Comparison of ENCODE assay signal across 1 cellular context in the genomic region with DNA sequence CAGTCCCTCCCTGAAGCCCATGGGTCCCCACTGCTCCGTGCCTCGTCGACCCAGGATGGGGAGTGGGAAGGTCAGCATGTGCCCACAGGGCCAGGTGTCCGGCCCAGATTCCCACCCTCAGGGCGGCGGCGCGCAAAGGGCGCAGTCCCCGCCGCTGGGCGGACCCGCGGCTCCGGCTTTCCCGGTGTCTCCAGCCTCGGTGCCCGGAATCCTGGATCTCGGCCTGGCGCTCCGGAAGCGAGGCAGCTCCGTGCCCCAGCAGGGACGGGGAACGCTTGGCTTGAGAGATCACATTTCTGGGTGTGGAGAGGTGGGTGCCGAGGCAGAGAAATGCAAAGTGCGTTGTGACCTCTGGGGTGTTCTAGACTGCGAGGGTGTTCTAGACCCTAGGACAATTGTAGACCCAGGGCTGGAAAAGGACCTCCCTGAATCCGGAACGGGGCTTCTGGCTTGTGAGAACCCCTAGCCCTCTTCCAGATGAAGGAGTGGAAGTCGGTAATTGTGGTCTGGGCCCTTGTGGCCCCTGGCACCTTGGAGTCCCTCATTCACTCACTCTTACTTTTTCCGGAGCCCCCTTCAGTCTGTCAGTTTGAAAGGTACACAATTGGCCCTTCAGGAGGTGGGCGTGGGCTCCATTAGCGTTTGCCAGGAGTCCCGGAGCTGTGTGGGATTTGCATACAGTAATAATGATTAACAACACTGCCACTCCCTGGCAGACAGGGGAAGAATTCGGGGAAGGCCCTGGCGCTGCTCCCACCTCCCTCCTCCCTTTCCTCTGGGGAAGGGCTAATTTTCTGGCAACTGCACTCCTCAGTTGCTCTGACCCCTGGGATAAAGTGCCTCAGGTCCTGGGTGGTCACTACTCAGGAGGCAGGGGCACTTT.
TF ChIP-seq lines count a peak whose summit lies in the region.

No MANE protein-coding gene starts in this region.

TF ChIP-seq in WTC11, 78 proteins besides CTCF, POLR2A, EP300 and RAD21 (continued from another document):
- TF ChIP-seq, protein P1, sequence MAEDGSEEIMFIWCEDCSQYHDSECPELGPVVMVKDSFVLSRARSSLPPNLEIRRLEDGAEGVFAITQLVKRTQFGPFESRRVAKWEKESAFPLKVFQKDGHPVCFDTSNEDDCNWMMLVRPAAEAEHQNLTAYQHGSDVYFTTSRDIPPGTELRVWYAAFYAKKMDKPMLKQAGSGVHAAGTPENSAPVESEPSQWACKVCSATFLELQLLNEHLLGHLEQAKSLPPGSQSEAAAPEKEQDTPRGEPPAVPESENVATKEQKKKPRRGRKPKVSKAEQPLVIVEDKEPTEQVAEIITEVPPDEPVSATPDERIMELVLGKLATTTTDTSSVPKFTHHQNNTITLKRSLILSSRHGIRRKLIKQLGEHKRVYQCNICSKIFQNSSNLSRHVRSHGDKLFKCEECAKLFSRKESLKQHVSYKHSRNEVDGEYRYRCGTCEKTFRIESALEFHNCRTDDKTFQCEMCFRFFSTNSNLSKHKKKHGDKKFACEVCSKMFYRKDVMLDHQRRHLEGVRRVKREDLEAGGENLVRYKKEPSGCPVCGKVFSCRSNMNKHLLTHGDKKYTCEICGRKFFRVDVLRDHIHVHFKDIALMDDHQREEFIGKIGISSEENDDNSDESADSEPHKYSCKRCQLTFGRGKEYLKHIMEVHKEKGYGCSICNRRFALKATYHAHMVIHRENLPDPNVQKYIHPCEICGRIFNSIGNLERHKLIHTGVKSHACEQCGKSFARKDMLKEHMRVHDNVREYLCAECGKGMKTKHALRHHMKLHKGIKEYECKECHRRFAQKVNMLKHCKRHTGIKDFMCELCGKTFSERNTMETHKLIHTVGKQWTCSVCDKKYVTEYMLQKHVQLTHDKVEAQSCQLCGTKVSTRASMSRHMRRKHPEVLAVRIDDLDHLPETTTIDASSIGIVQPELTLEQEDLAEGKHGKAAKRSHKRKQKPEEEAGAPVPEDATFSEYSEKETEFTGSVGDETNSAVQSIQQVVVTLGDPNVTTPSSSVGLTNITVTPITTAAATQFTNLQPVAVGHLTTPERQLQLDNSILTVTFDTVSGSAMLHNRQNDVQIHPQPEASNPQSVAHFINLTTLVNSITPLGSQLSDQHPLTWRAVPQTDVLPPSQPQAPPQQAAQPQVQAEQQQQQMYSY (CRISPR knock-in tag; IDR thresholded peaks at IDR 0.05) = peak; percentile 19; the same call in 1 of the 2 replicates
- no peak for TF ChIP-seq GTF2I (CRISPR knock-in tag; conservative IDR thresholded peaks at IDR 0.05)
- no peak for TF ChIP-seq SMAD3 (CRISPR knock-in tag; IDR thresholded peaks at IDR 0.05; ENCODE audit: borderline replicate concordance)
- TF ChIP-seq GRHL2 (CRISPR knock-in tag; IDR thresholded peaks at IDR 0.05; ENCODE audit: insufficient replicate concordance, severe bottlenecking) = no peak
- TF ChIP-seq MXD4 (CRISPR knock-in tag; IDR thresholded peaks at IDR 0.05; ENCODE audit: borderline replicate concordance) = 0 out of 2 replicates have a peak, but pooled peaks have one; percentile 16
- no peak for TF ChIP-seq NR3C1 (CRISPR knock-in tag; conservative IDR thresholded peaks at IDR 0.05; ENCODE audit: low read depth)
- TF ChIP-seq, protein P2, sequence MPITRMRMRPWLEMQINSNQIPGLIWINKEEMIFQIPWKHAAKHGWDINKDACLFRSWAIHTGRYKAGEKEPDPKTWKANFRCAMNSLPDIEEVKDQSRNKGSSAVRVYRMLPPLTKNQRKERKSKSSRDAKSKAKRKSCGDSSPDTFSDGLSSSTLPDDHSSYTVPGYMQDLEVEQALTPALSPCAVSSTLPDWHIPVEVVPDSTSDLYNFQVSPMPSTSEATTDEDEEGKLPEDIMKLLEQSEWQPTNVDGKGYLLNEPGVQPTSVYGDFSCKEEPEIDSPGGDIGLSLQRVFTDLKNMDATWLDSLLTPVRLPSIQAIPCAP (CRISPR knock-in tag; IDR thresholded peaks at IDR 0.05) = 0 out of 2 replicates have a peak, but pooled peaks have one; percentile 31
- TF ChIP-seq, protein P3, sequence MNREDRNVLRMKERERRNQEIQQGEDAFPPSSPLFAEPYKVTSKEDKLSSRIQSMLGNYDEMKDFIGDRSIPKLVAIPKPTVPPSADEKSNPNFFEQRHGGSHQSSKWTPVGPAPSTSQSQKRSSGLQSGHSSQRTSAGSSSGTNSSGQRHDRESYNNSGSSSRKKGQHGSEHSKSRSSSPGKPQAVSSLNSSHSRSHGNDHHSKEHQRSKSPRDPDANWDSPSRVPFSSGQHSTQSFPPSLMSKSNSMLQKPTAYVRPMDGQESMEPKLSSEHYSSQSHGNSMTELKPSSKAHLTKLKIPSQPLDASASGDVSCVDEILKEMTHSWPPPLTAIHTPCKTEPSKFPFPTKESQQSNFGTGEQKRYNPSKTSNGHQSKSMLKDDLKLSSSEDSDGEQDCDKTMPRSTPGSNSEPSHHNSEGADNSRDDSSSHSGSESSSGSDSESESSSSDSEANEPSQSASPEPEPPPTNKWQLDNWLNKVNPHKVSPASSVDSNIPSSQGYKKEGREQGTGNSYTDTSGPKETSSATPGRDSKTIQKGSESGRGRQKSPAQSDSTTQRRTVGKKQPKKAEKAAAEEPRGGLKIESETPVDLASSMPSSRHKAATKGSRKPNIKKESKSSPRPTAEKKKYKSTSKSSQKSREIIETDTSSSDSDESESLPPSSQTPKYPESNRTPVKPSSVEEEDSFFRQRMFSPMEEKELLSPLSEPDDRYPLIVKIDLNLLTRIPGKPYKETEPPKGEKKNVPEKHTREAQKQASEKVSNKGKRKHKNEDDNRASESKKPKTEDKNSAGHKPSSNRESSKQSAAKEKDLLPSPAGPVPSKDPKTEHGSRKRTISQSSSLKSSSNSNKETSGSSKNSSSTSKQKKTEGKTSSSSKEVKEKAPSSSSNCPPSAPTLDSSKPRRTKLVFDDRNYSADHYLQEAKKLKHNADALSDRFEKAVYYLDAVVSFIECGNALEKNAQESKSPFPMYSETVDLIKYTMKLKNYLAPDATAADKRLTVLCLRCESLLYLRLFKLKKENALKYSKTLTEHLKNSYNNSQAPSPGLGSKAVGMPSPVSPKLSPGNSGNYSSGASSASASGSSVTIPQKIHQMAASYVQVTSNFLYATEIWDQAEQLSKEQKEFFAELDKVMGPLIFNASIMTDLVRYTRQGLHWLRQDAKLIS (CRISPR knock-in tag; IDR thresholded peaks at IDR 0.05; ENCODE audit: borderline replicate concordance) = no peak
- TF ChIP-seq, protein P4, sequence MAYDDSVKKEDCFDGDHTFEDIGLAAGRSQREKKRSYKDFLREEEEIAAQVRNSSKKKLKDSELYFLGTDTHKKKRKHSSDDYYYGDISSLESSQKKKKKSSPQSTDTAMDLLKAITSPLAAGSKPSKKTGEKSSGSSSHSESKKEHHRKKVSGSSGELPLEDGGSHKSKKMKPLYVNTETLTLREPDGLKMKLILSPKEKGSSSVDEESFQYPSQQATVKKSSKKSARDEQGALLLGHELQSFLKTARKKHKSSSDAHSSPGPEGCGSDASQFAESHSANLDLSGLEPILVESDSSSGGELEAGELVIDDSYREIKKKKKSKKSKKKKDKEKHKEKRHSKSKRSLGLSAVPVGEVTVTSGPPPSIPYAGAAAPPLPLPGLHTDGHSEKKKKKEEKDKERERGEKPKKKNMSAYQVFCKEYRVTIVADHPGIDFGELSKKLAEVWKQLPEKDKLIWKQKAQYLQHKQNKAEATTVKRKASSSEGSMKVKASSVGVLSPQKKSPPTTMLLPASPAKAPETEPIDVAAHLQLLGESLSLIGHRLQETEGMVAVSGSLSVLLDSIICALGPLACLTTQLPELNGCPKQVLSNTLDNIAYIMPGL (CRISPR knock-in tag; IDR thresholded peaks at IDR 0.05) = 0 out of 2 replicates have a peak, but pooled peaks have one; percentile 29
- TF ChIP-seq, protein P5, sequence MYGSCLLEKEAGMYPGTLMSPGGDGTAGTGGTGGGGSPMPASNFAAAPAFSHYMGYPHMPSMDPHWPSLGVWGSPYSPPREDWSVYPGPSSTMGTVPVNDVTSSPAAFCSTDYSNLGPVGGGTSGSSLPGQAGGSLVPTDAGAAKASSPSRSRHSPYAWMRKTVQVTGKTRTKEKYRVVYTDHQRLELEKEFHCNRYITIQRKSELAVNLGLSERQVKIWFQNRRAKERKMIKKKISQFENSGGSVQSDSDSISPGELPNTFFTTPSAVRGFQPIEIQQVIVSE (CRISPR knock-in tag; IDR thresholded peaks at IDR 0.05; ENCODE audit: borderline replicate concordance) = no peak
- TF ChIP-seq, protein P6, sequence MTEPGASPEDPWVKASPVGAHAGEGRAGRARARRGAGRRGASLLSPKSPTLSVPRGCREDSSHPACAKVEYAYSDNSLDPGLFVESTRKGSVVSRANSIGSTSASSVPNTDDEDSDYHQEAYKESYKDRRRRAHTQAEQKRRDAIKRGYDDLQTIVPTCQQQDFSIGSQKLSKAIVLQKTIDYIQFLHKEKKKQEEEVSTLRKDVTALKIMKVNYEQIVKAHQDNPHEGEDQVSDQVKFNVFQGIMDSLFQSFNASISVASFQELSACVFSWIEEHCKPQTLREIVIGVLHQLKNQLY (CRISPR knock-in tag; IDR thresholded peaks at IDR 0.05) = no peak
